ENCODE assay signal across 11 cellular contexts in genomic region chr4:69991016-69991415, GRCh38. TPM values are rescaled to one million over a fixed set of nuclear protein-coding genes. Genes with fewer than 3 reads are reported as not detected.
"Had no signal": no experiment of that assay in that cellular context is flagged by ENCODE, and none has a peak within 500 bp of the region (broad histone marks: within the 10 kb centered on the region; RNA-seq: fewer than 3 reads in every experiment).

No MANE protein-coding gene starts in this region.

- H3K9me3 ChIP-seq: HAP-1 had no signal

- H3K27ac Mint-ChIP-seq: HFFc6 had no signal

- H3K9ac ChIP-seq: GM23248 had no signal

- ATAC-seq: HCT116, K562 had no signal

- H3K36me3 ChIP-seq: HAP-1 had no signal

- H3K27ac ChIP-seq: GM23248, HL-60 had no signal

- H3K4me3 Mint-ChIP-seq: HFFc6 had no signal

- H3K4me1 ChIP-seq: HAP-1 had no signal

- FAIRE-seq: K562 had no signal

- DNase-seq: GM23248, GOT3, H7, HFFc6, IMR-90, KG1 had no signal

- H2AFZ ChIP-seq: GM23248 had no signal

- H3K4me3 ChIP-seq: GM23248, HAP-1, K562 had no signal

RNA-seq across cellular contexts. Expression of gene STATH, which starts 4.8 kb away (rescaled TPM):
- total RNA-seq: GM23248, H7, HFFc6, HT1080, IMR-90, K562 had no signal
- polyA plus RNA-seq: GM23248, IMR-90, K562 had no signal

RNA-seq across cellular contexts. Expression of gene CSN2, which starts 25.5 kb away (rescaled TPM):
- total RNA-seq: GM23248, H7, HFFc6, HT1080, IMR-90, K562 had no signal
- polyA plus RNA-seq: GM23248, IMR-90, K562 had no signal

RNA-seq across cellular contexts. Expression of gene HTN3, which starts 37.2 kb away (rescaled TPM):
- total RNA-seq: GM23248, H7, HFFc6, IMR-90, K562 had no signal
- polyA plus RNA-seq: GM23248, IMR-90, K562 had no signal

RNA-seq across cellular contexts. Expression of gene HTN1, which starts 59.2 kb away (rescaled TPM):
- total RNA-seq: GM23248, H7, HFFc6, IMR-90, K562 had no signal
- polyA plus RNA-seq: GM23248, IMR-90, K562 had no signal
